9 cellular contexts compared by ENCODE assay signal in genomic region chr18:69400253-69400975, GRCh38. TPM values are rescaled to one million over a fixed set of nuclear protein-coding genes. Genes with fewer than 3 reads are reported as not detected.
DNase-seq lines count a peak whose midpoint lies in the region; ATAC-seq and TF ChIP-seq lines count a peak whose summit lies in the region.
"Had no signal": no experiment of that assay in that cellular context is flagged by ENCODE, and none has a peak within 500 bp of the region (broad histone marks: within the 10 kb centered on the region; RNA-seq: fewer than 3 reads in every experiment).

DOK6 (plus strand) TSS chr18:69400888.

- intact Hi-C loops in activated CD4-positive, alpha-beta T cell treated with anti-CD3 and anti-CD28 coated beads, Interleukin-2, amount 10 ng/mL, durations not matched to agents 24 days and 14 days (cut with micrococcal nuclease): no loop called here
- intact Hi-C loops in gastrocnemius medialis (cut with DNase I; ENCODE audit: low total_unique reads): no loop called here

- H3K36me3 Mint-ChIP-seq in activated CD4-positive, alpha-beta T cell treated with anti-CD3 and anti-CD28 coated beads, Interleukin-2, amount 10 ng/mL, durations not matched to agents 24 days and 14 days (ENCODE audit: low read depth): no peaks in the 10 kb centered on the region
- H3K36me3 Mint-ChIP-seq: CD4-positive, CD25-positive, alpha-beta regulatory T cell had no signal

- in situ Hi-C loops in gastrocnemius medialis (cut with MboI; ENCODE audit: low sequenced_read_pairs in 4 of 4): no loop called here

- no peaks in the 10 kb centered on the region for H3K9me3 ChIP-seq in iPS-20b (ENCODE audit: insufficient read depth, low read depth, low read length)
- H3K9me3 ChIP-seq in gastrocnemius medialis: no peaks in the 10 kb centered on the region

- H3K36me3 ChIP-seq in iPS-20b (ENCODE audit: insufficient read depth, low read depth, low read length) (no peaks in the 10 kb centered on the region), gastrocnemius medialis (no peaks in the 10 kb centered on the region)

- POLR2A ChIA-PET in GM10248 (lab: Yijun Ruan, JAX): no interaction called here

- H3K27me3 Mint-ChIP-seq in activated CD4-positive, alpha-beta T cell treated with anti-CD3 and anti-CD28 coated beads, Interleukin-2, amount 10 ng/mL, durations not matched to agents 24 days and 14 days: peaks cover 58% of the 10 kb centered on the region

- H3K27ac ChIP-seq in iPS-20b (ENCODE audit: low read length) (no peak within 1 kb of the TSS), gastrocnemius medialis (peak within 1 kb of the TSS in 1 of 4 donors; percentile 18)

- H3K4me1 ChIP-seq in iPS-20b (ENCODE audit: insufficient read depth, low read length) (peaks cover 8% of the 10 kb centered on the region; the same call in 1 of the 2 replicates), gastrocnemius medialis (peaks cover 0 to 4% of the 10 kb centered on the region in 2 donors)

- ATAC-seq in gastrocnemius medialis: peak in 1 of 2 donors; percentile 24

- peak; percentile 59 for DNase-seq in activated CD4-positive, alpha-beta T cell treated with anti-CD3 and anti-CD28 coated beads, Interleukin-2, amount 10 ng/mL, durations not matched to agents 24 days and 14 days
- no peak for DNase-seq in activated CD4-positive, alpha-beta T cell treated with anti-CD3 and anti-CD28 coated beads, Interleukin-2, amount 50 U/mL, for 1 hour
- DNase-seq in NCI-H526 (lab: John Stamatoyannopoulos, UW) (peak; percentile 53 to 76), cardiac fibroblast (ENCODE audit: low read depth in 2 of 2) (peak; percentile 62 to 84), gastrocnemius medialis (no peak), GM10248 (ENCODE audit: extremely low spot score) (no peak)
- no peak for DNase-seq in effector CD4-positive, alpha-beta T cell
- DNase-seq: CD4-positive, CD25-positive, alpha-beta regulatory T cell had no signal

- peak within 1 kb of the TSS; percentile 75; the same call in 1 of the 2 replicates for H3K9ac ChIP-seq in iPS-20b (ENCODE audit: low read depth, low read length)

- peaks cover 55% of the 10 kb centered on the region for H3K27me3 ChIP-seq in iPS-20b (ENCODE audit: insufficient read depth, low read length)
- H3K27me3 ChIP-seq in gastrocnemius medialis: peaks cover 18 to 41% (median 19%) of the 10 kb centered on the region in 3 donors

- H3K27ac Mint-ChIP-seq in activated CD4-positive, alpha-beta T cell treated with anti-CD3 and anti-CD28 coated beads, Interleukin-2, amount 10 ng/mL, durations not matched to agents 24 days and 14 days: peak within 1 kb of the TSS; percentile 36
- H3K27ac Mint-ChIP-seq: CD4-positive, CD25-positive, alpha-beta regulatory T cell had no signal

- TF ChIP-seq POLR2A in gastrocnemius medialis (IDR thresholded peaks at IDR 0.05): no peak

- TF ChIP-seq CTCF in cardiac fibroblast (IDR thresholded peaks at IDR 0.05; ENCODE audit: low read depth, low read length): no peak
- TF ChIP-seq CTCF in gastrocnemius medialis (IDR thresholded peaks at IDR 0.05 in 4 of 5, conservative IDR thresholded peaks at IDR 0.05 in 1 of 5): no peak
- no peak for TF ChIP-seq CTCF in GM10248 (IDR thresholded peaks at IDR 0.05; ENCODE audit: control extremely low read depth, extremely low read depth, low read depth, missing control alignments)

- peak within 1 kb of the TSS; percentile 73 for H3K4me3 Mint-ChIP-seq in activated CD4-positive, alpha-beta T cell treated with anti-CD3 and anti-CD28 coated beads, Interleukin-2, amount 10 ng/mL, durations not matched to agents 24 days and 14 days

- CTCF ChIA-PET in GM10248 (lab: Yijun Ruan, JAX): no interaction called here

- H3K4me3 ChIP-seq in cardiac fibroblast (replicated peaks in 1 of 2; ENCODE audit: low read depth in 2 of 2, low read length in 2 of 2) (peak within 1 kb of the TSS; percentile 56 to 62), iPS-20b (ENCODE audit: low read length) (peak within 1 kb of the TSS; percentile 86), gastrocnemius medialis (peak within 1 kb of the TSS; percentile 42 to 59 (median 52))

- peaks cover 5% of the 10 kb centered on the region for H3K4me1 Mint-ChIP-seq in activated CD4-positive, alpha-beta T cell treated with anti-CD3 and anti-CD28 coated beads, Interleukin-2, amount 10 ng/mL, durations not matched to agents 24 days and 14 days

- H3K9me3 Mint-ChIP-seq in activated CD4-positive, alpha-beta T cell treated with anti-CD3 and anti-CD28 coated beads, Interleukin-2, amount 10 ng/mL, durations not matched to agents 24 days and 14 days: no peaks in the 10 kb centered on the region

RNA-seq across cellular contexts. Expression of gene DOK6, which starts in this region (rescaled TPM):
- not detected in 2 replicates for total RNA-seq in activated CD4-positive, alpha-beta T cell treated with anti-CD3 and anti-CD28 coated beads, Interleukin-2, amount 10 ng/mL, durations not matched to agents 24 days and 14 days
- total RNA-seq in gastrocnemius medialis: under 1 TPM in 2 of 4 donors, not detected in 2; 0.13 to 0.17 TPM
- total RNA-seq: CD4-positive, CD25-positive, alpha-beta regulatory T cell had no signal

Comparison
In these comparisons a context has a peak if more than half of its experiments do, and no peak if none do; other contexts are left out.
1. Peak in DNase-seq in activated CD4-positive, alpha-beta T cell treated with anti-CD3 and anti-CD28 coated beads, Interleukin-2, amount 10 ng/mL, durations not matched to agents 24 days and 14 days; RNA of the gene not detected or under 1 TPM.
2. DNase-seq: peak in NCI-H526 (2 of 2) and cardiac fibroblast (2 of 2); none in activated CD4-positive, alpha-beta T cell treated with anti-CD3 and anti-CD28 coated beads, Interleukin-2, amount 50 U/mL, for 1 hour (single experiment), gastrocnemius medialis (0 of 2), GM10248 (single experiment) and effector CD4-positive, alpha-beta T cell (single experiment).
3. Peak in every context shown above with its lines, with median percentiles within 50 percentile points of each other: H3K4me3 ChIP-seq.